ENCODE assay signal across 24 cellular contexts in the genomic region with DNA sequence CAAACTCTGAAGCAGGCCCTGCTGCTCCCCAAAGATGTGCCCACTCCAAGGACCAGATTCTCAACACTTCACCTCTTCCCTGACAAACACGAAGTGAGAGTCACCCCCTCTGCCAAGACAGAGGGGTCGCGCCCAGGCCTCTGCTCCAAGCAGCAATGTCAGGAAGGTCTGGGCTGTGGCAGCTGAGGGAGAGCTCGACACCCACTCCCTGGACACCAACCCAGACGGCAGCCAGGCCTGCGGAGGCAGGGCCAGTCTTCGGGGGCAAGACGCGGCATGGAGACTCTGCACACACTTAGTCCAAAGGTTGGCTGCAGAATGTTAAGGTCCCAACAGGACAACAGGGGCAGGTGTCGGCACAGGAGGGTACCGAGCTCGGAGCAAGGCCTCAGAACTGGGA.
A peak's percentile ranks its signal among the peaks of the same experiment; 100 is the strongest.
DNase-seq lines count a peak whose midpoint lies in the region; ATAC-seq, FAIRE-seq and TF ChIP-seq lines count a peak whose summit lies in the region.
"Had no signal": no experiment of that assay in that cellular context is flagged by ENCODE, and none has a peak within 500 bp of the region (broad histone marks: within the 10 kb centered on the region; RNA-seq: fewer than 3 reads in every experiment).

No MANE protein-coding gene starts in this region.

- intact Hi-C loops in sciatic nerve (cut with DNase I), result no loop called here

- ATAC-seq in activated CD8-positive, alpha-beta memory T cell treated with anti-CD3 and anti-CD28 coated beads, Interleukin-2, amount 10 ng/mL, durations not matched to agents 7 days and 5 days, result no peak
- ATAC-seq in RWPE2 (ENCODE audit: low read depth) (peak; percentile 17; the same call in 2 of the 3 replicates), esophagus mucosa (peak; percentile 6), sciatic nerve (no peak), GM19397 (IDR thresholded peaks at IDR 0.05; ENCODE audit: unreplicated experiment) (no peak), HG03196 (IDR thresholded peaks at IDR 0.05; ENCODE audit: unreplicated experiment) (no peak)
- ATAC-seq: stimulated activated naive B cell treated with anti-CD40 and anti-IgM and Interleukin-4, amounts not matched to agents 10 μg/mL and 1 μg/mL and 100 μg/mL, for 72 hours; WTC11 had no signal

- peaks cover 29% of the 10 kb centered on the region for H3K27me3 Mint-ChIP-seq in activated CD8-positive, alpha-beta memory T cell treated with anti-CD3 and anti-CD28 coated beads, Interleukin-2, amount 10 ng/mL, durations not matched to agents 7 days and 5 days

- H3K27me3 ChIP-seq in RWPE2 (ENCODE audit: insufficient read depth, poor library complexity, severe bottlenecking), result no peaks in the 10 kb centered on the region

- CTCF ChIA-PET in activated CD8-positive, alpha-beta memory T cell treated with anti-CD3 and anti-CD28 coated beads, Interleukin-2, amount 10 ng/mL, durations not matched to agents 7 days and 5 days (lab: Charles Lee), result interaction anchor here (1.5 to 2.2 kb wide), 2 partner anchors 58 to 383 kb away, joined by 3 to 10 read pairs; no protein-coding TSS in a partner anchor

- TF ChIP-seq CTCF in RWPE2 (IDR thresholded peaks at IDR 0.05; ENCODE audit: poor library complexity, severe bottlenecking), result no peak

- no peak for DNase-seq in activated CD8-positive, alpha-beta memory T cell treated with anti-CD3 and anti-CD28 coated beads, Interleukin-2, amount 10 ng/mL, durations not matched to agents 7 days and 5 days
- no peak for DNase-seq in activated CD8-positive, alpha-beta memory T cell treated with anti-CD3 and anti-CD28 coated beads for 24 hours
- DNase-seq in RWPE2 (ENCODE audit: low spot score), result no peak
- peak; percentile 43 for DNase-seq in sciatic nerve (ENCODE audit: low spot score)
- no peak for DNase-seq in HTR-8/SVneo (ENCODE audit: insufficient read length, low spot score)
- DNase-seq: amniotic stem cell; DMS79; esophagus squamous epithelium; Kasumi-1; naive B cell; NCI-H1105; NCI-H2107; NCI-H524 treated with DMSO at 0.1 percent for 48 hours; SIG-M5; stimulated activated CD4-positive, alpha-beta T cell treated with anti-CD3 and anti-CD28 coated beads, Interleukin-15, amount 100 ng/mL, for 24 hours; stimulated activated naive B cell treated with anti-CD40 and anti-IgM and Interleukin-4, amounts not matched to agents 10 μg/mL and 1 μg/mL and 100 μg/mL, for 72 hours; trophoblast cell had no signal

- H3K27ac Mint-ChIP-seq in activated CD8-positive, alpha-beta memory T cell treated with anti-CD3 and anti-CD28 coated beads, Interleukin-2, amount 10 ng/mL, durations not matched to agents 7 days and 5 days, result peak overlapping the region; percentile 96
- H3K27ac Mint-ChIP-seq: T-helper 1 cell treated with Interleukin-12 subunit alpha and Interleukin-12 subunit beta and Interleukin-4 antibody, amounts not matched to agents 30 μg/mL and 1 μg/mL, for 36 hours; WTC11 had no signal

- H3K9me3 Mint-ChIP-seq in activated CD8-positive, alpha-beta memory T cell treated with anti-CD3 and anti-CD28 coated beads, Interleukin-2, amount 10 ng/mL, durations not matched to agents 7 days and 5 days (ENCODE audit: low read depth), result peaks cover 7% of the 10 kb centered on the region

- no peak for FAIRE-seq in HTR-8/SVneo (lab: Jason Lieb, UNC)
- FAIRE-seq: A549 had no signal

- no peaks in the 10 kb centered on the region for H3K36me3 ChIP-seq in RWPE2 (ENCODE audit: low read depth)
- H3K36me3 ChIP-seq: esophagus squamous epithelium had no signal

- H3K4me3 Mint-ChIP-seq in activated CD8-positive, alpha-beta memory T cell treated with anti-CD3 and anti-CD28 coated beads, Interleukin-2, amount 10 ng/mL, durations not matched to agents 7 days and 5 days, result no peak overlapping the region
- H3K4me3 Mint-ChIP-seq: stimulated activated naive B cell treated with anti-CD40 and anti-IgM and Interleukin-4, amounts not matched to agents 10 μg/mL and 1 μg/mL and 100 μg/mL, for 72 hours; T-helper 1 cell treated with Interleukin-12 subunit alpha and Interleukin-12 subunit beta and Interleukin-4 antibody, amounts not matched to agents 30 μg/mL and 1 μg/mL, for 36 hours; WTC11 had no signal

- H3K4me3 ChIP-seq in RWPE2 (ENCODE audit: severe bottlenecking), result no peak overlapping the region
- H3K4me3 ChIP-seq: A549, esophagus squamous epithelium, lung had no signal

- no peaks in the 10 kb centered on the region for H3K9me3 ChIP-seq in RWPE2 (ENCODE audit: severe bottlenecking)
- H3K9me3 ChIP-seq: A549, esophagus squamous epithelium had no signal

- peaks cover 6% of the 10 kb centered on the region for H3K4me1 ChIP-seq in RWPE2 (ENCODE audit: insufficient read depth, poor library complexity, severe bottlenecking)
- H3K4me1 ChIP-seq: A549 had no signal

- H3K36me3 Mint-ChIP-seq in activated CD8-positive, alpha-beta memory T cell treated with anti-CD3 and anti-CD28 coated beads, Interleukin-2, amount 10 ng/mL, durations not matched to agents 7 days and 5 days, result peaks cover 8% of the 10 kb centered on the region

- no peak overlapping the region for H3K27ac ChIP-seq in RWPE2 (ENCODE audit: poor library complexity, severe bottlenecking)
- H3K27ac ChIP-seq: A549 had no signal

- peaks cover 49% of the 10 kb centered on the region for H3K4me1 Mint-ChIP-seq in activated CD8-positive, alpha-beta memory T cell treated with anti-CD3 and anti-CD28 coated beads, Interleukin-2, amount 10 ng/mL, durations not matched to agents 7 days and 5 days

Comparison
In these comparisons a context has a peak if more than half of its experiments do, and no peak if none do; other contexts are left out.
1. ATAC-seq: peak in RWPE2 (single experiment) and esophagus mucosa (single experiment); none in activated CD8-positive, alpha-beta memory T cell treated with anti-CD3 and anti-CD28 coated beads, Interleukin-2, amount 10 ng/mL, durations not matched to agents 7 days and 5 days (single experiment), sciatic nerve (single experiment), GM19397 (single experiment) and HG03196 (single experiment).